20 cellular contexts compared by ENCODE assay signal in genomic region chr2:230322561-230323384, GRCh38. TPM values are rescaled to one million over a fixed set of nuclear protein-coding genes. Genes with fewer than 3 reads are reported as not detected.
DNase-seq lines count a peak whose midpoint lies in the region; ATAC-seq and TF ChIP-seq lines count a peak whose summit lies in the region.
"Had no signal": no experiment of that assay in that cellular context is flagged by ENCODE, and none has a peak within 500 bp of the region (broad histone marks: within the 10 kb centered on the region; RNA-seq: fewer than 3 reads in every experiment).

No MANE protein-coding gene starts in this region.

- peaks cover 38% of the 10 kb centered on the region for H3K36me3 Mint-ChIP-seq in T-helper 1 cell treated with Interleukin-12 subunit alpha and Interleukin-12 subunit beta and Interleukin-4 antibody, amounts not matched to agents 30 μg/mL and 1 μg/mL, for 36 hours (ENCODE audit: low read depth)
- H3K36me3 Mint-ChIP-seq in Calu3 (ENCODE audit: insufficient read depth, unreplicated experiment), result peaks cover 29% of the 10 kb centered on the region
- H3K36me3 Mint-ChIP-seq in T-cell, result no peaks in the 10 kb centered on the region
- H3K36me3 Mint-ChIP-seq in naive B cell, result no peaks in the 10 kb centered on the region

- peak overlapping the region; percentile 16 for H3K27ac Mint-ChIP-seq in T-helper 1 cell treated with Interleukin-12 subunit alpha and Interleukin-12 subunit beta and Interleukin-4 antibody, amounts not matched to agents 30 μg/mL and 1 μg/mL, for 36 hours
- peak overlapping the region; percentile 57 for H3K27ac Mint-ChIP-seq in Calu3 (ENCODE audit: unreplicated experiment)
- H3K27ac Mint-ChIP-seq in T-cell, result peak overlapping the region; percentile 58 to 70
- peak overlapping the region in 4 of 6 donors; percentile 24 to 88 (median 70) for H3K27ac Mint-ChIP-seq in naive B cell
- H3K27ac Mint-ChIP-seq: activated naive CD4-positive, alpha-beta T cell treated with anti-CD3 and anti-CD28 coated beads for 36 hours had no signal

- no peaks in the 10 kb centered on the region for H3K36me3 ChIP-seq in ovary
- H3K36me3 ChIP-seq: BLaER1, SJSA1 had no signal

- no peak overlapping the region for H3K4me3 ChIP-seq in ovary
- H3K4me3 ChIP-seq: BLaER1, body of pancreas, SJSA1 had no signal

- BruUV-seq in Calu3 (replicated peaks; lab: Mats Ljungman, UMichigan), result no TSS peak

- no peak for TF ChIP-seq EP300 in ovary (IDR thresholded peaks at IDR 0.05)

- no peaks in the 10 kb centered on the region for H3K27me3 Mint-ChIP-seq in T-helper 1 cell treated with Interleukin-12 subunit alpha and Interleukin-12 subunit beta and Interleukin-4 antibody, amounts not matched to agents 30 μg/mL and 1 μg/mL, for 36 hours (ENCODE audit: low read depth)
- H3K27me3 Mint-ChIP-seq in Calu3 (ENCODE audit: unreplicated experiment) (no peaks in the 10 kb centered on the region), T-cell (no peaks in the 10 kb centered on the region), naive B cell (no peaks in the 10 kb centered on the region)

- peaks cover 6% of the 10 kb centered on the region for H3K4me1 ChIP-seq in ovary (ENCODE audit: insufficient read depth)

- peaks cover 14% of the 10 kb centered on the region for H3K9me3 Mint-ChIP-seq in T-helper 1 cell treated with Interleukin-12 subunit alpha and Interleukin-12 subunit beta and Interleukin-4 antibody, amounts not matched to agents 30 μg/mL and 1 μg/mL, for 36 hours
- peaks cover 7% of the 10 kb centered on the region for H3K9me3 Mint-ChIP-seq in Calu3 (ENCODE audit: low read depth, unreplicated experiment)
- H3K9me3 Mint-ChIP-seq in T-cell, result no peaks in the 10 kb centered on the region
- peaks cover 0 to 2% (median 0%) of the 10 kb centered on the region in 7 donors for H3K9me3 Mint-ChIP-seq in naive B cell
- H3K9me3 Mint-ChIP-seq: activated naive CD4-positive, alpha-beta T cell treated with anti-CD3 and anti-CD28 coated beads for 36 hours had no signal

- H3K4me1 Mint-ChIP-seq in T-helper 1 cell treated with Interleukin-12 subunit alpha and Interleukin-12 subunit beta and Interleukin-4 antibody, amounts not matched to agents 30 μg/mL and 1 μg/mL, for 36 hours (ENCODE audit: low read depth), result peaks cover 60% of the 10 kb centered on the region
- H3K4me1 Mint-ChIP-seq in Calu3 (ENCODE audit: low read depth, unreplicated experiment) (peaks cover 38% of the 10 kb centered on the region), T-cell (peaks cover 81 to 91% (median 88%) of the 10 kb centered on the region in 3 donors), naive B cell (peaks cover 67 to 93% (median 91%) of the 10 kb centered on the region in 3 donors)

- POLR2A ChIA-PET in T-cell (lab: Charles Lee), result no interaction called here

- no peaks in the 10 kb centered on the region for H3K27me3 ChIP-seq in ovary
- H3K27me3 ChIP-seq: BLaER1, body of pancreas, SJSA1 had no signal

- TF ChIP-seq POLR2A in ovary (IDR thresholded peaks at IDR 0.05), result no peak

- intact Hi-C loops in Calu3 (cut with micrococcal nuclease; ENCODE audit: unreplicated experiment), result loop anchor here (10.0 kb wide), 1 partner anchor 292 kb away; no protein-coding TSS in a partner anchor
- intact Hi-C loops in ovary (cut with DNase I), result no loop called here

- ATAC-seq in T-cell (replicated peaks in 1 of 4) (no peak), naive B cell (ENCODE audit: low read depth in 2 of 2) (no peak)
- ATAC-seq: body of pancreas, Panc1 had no signal

- 83 to 92% (median 86%) methylated on average over 11 to 12 of the region's 12 CpGs for WGBS in ovary, 3 donors

- DNase-seq in T-helper 1 cell (no peak), Calu3 (no peak), T-cell (no peak), naive B cell (no peak), activated gamma-delta T cell (lab: John Stamatoyannopoulos, UW) (no peak), caudate nucleus (lab: John Stamatoyannopoulos, UW) (no peak), ovary (no peak)
- DNase-seq: activated naive CD4-positive, alpha-beta T cell treated with anti-CD3 and anti-CD28 coated beads for 36 hours; body of pancreas; GF-D8; hypothalamus; islet precursor cell; NCI-H1694 treated with DMSO at 0.1 percent for 48 hours; NCI-H226; T1000 had no signal

- TF ChIP-seq CTCF in Calu3 (IDR thresholded peaks at IDR 0.05; ENCODE audit: unreplicated experiment) (no peak), ovary (IDR thresholded peaks at IDR 0.05) (no peak)

- no peaks in the 10 kb centered on the region for H3K9me3 ChIP-seq in ovary
- H3K9me3 ChIP-seq: body of pancreas, SJSA1 had no signal

- CTCF ChIA-PET in Calu3 (lab: Charles Lee), result no interaction called here
- CTCF ChIA-PET in T-cell (lab: Charles Lee), result interaction anchor here in 1 of 2 donors (0.6 kb wide), 2 partner anchors 68 to 1136 kb away, joined by 3 to 5 read pairs; no protein-coding TSS in a partner anchor

- H3K27ac ChIP-seq in caudate nucleus (ENCODE audit: low read depth, low read length) (no peak overlapping the region), ovary (no peak overlapping the region)
- H3K27ac ChIP-seq: 22Rv1, BLaER1, body of pancreas, SJSA1 had no signal

- H3K4me3 Mint-ChIP-seq in T-helper 1 cell treated with Interleukin-12 subunit alpha and Interleukin-12 subunit beta and Interleukin-4 antibody, amounts not matched to agents 30 μg/mL and 1 μg/mL, for 36 hours, result peak overlapping the region; percentile 5
- no peak overlapping the region for H3K4me3 Mint-ChIP-seq in Calu3 (ENCODE audit: low read depth, unreplicated experiment)
- H3K4me3 Mint-ChIP-seq in T-cell, result peak overlapping the region in 1 of 3 donors; percentile 69
- peak overlapping the region in 3 of 8 donors; percentile 3 to 78 (median 36) for H3K4me3 Mint-ChIP-seq in naive B cell
- H3K4me3 Mint-ChIP-seq: activated naive CD4-positive, alpha-beta T cell treated with anti-CD3 and anti-CD28 coated beads for 36 hours had no signal

RNA-seq across cellular contexts. Expression of gene SP140L, which starts 4.2 kb away (rescaled TPM):
- 35.4 and 55.2 TPM in 2 replicates for total RNA-seq in Calu3 (2022)
- total RNA-seq in T-cell, result 100 to 1,000 TPM in 1 of 5 donors, 10 to 100 TPM in 4; 80.8 to 104 (median 82.0) TPM
- polyA plus RNA-seq in naive B cell (ENCODE audit: low read depth in 6 of 6), result 10 to 100 TPM; 48.5 to 82.4 (median 54.0) TPM
- 10 to 100 TPM in 6 of 7 donors, 1 to 10 TPM in 1; 7.1 to 23.8 (median 19.4) TPM for total RNA-seq in ovary
- 10 to 100 TPM; 11.1 to 31.3 TPM for polyA plus RNA-seq in ovary

Comparison
In these comparisons a context has a peak if more than half of its experiments do, and no peak if none do; other contexts are left out.
1. H3K27ac Mint-ChIP-seq: peak in every context shown above with its lines; median percentile 70 in naive B cell; 64 in T-cell; 57 in Calu3; 16 in T-helper 1 cell treated with Interleukin-12 subunit alpha and Interleukin-12 subunit beta and Interleukin-4 antibody, amounts not matched to agents 30 μg/mL and 1 μg/mL, for 36 hours.